22 cellular contexts compared by ENCODE assay signal in the genomic region with DNA sequence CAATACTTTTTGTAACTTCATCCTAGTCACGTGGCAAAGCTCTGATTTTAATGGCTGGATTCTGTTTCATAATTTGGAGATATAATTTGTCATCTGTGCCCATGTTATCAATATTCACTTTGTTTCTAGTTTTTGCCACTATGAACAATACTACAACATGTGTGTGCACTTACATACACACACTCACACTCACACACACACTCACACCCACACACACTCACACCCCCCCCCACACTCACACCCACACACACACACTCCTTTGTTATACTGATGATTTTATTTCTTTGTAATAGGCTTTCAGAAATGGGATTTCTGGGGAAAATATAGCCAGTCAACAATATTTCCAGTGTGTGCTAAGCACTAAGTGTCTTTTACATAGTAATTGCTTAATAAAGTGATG.
"Had no signal": no experiment of that assay in that cellular context is flagged by ENCODE, and none has a peak within 500 bp of the region (broad histone marks: within the 10 kb centered on the region; RNA-seq: fewer than 3 reads in every experiment).

No MANE protein-coding gene starts in this region.

- H3K4me2 ChIP-seq: neural progenitor cell had no signal

- DNase-seq: activated B cell treated with CpG ODN at 0.5 μM for 24 hours; activated CD4-positive, alpha-beta T cell treated with anti-CD3 and anti-CD28 coated beads for 36 hours; activated CD4-positive, alpha-beta T cell treated with anti-CD3 and anti-CD28 coated beads, Interleukin-2, amount 50 U/mL, for 48 hours; activated effector memory CD4-positive, alpha-beta T cell treated with anti-CD3 and anti-CD28 coated beads, Interleukin-2, amount 50 U/mL, for 16 hours; activated naive CD4-positive, alpha-beta T cell treated with anti-CD3 and anti-CD28 coated beads, Interleukin-2, amount 10 ng/mL, durations not matched to agents 7 days and 5 days; activated naive CD8-positive, alpha-beta T cell treated with anti-CD3 and anti-CD28 coated beads, Interleukin-2, amount 50 U/mL, for 24 hours; activated T-cell treated with anti-CD3 and anti-CD28 coated beads, Interleukin-2, amount 50 U/mL, for 72 hours; brain microvascular endothelial cell; central memory CD4-positive, alpha-beta T cell; colonic mucosa; kidney; naive B cell; stimulated activated CD4-positive, alpha-beta T cell treated with anti-CD3 and anti-CD28 coated beads, Interleukin-12 subunit alpha, Interleukin-12 subunit beta, amount 100 ng/mL, for 4 hours; stimulated activated CD4-positive, alpha-beta T cell treated with anti-CD3 and anti-CD28 coated beads, Interleukin-4, amount 100 ng/mL, for 4 hours; SW 1271; T-helper 17 cell; trophoblast cell had no signal

- H3K4me3 ChIP-seq: colonic mucosa, lung, neural progenitor cell, suprapubic skin had no signal

- H3K9me3 ChIP-seq: colonic mucosa, gastroesophageal sphincter, suprapubic skin, vagina had no signal

- H2AFZ ChIP-seq: neural progenitor cell had no signal

- H3K4me1 ChIP-seq: colonic mucosa had no signal

- ATAC-seq: activated CD4-positive, alpha-beta T cell treated with anti-CD3 and anti-CD28 coated beads for 36 hours; activated naive CD8-positive, alpha-beta T cell treated with anti-CD3 and anti-CD28 coated beads, Interleukin-2, amount 50 U/mL, for 24 hours; activated T-cell treated with anti-CD3 and anti-CD28 coated beads, Interleukin-2, amount 50 U/mL, for 72 hours; gastroesophageal sphincter; T-helper 17 cell had no signal

- H3K27me3 ChIP-seq: brain microvascular endothelial cell, colonic mucosa, gastroesophageal sphincter, neural progenitor cell, suprapubic skin, vagina had no signal

- H3K27ac ChIP-seq: brain microvascular endothelial cell, neural progenitor cell had no signal

- H3K36me3 ChIP-seq: brain microvascular endothelial cell, colonic mucosa, gastroesophageal sphincter, neural progenitor cell, suprapubic skin, vagina had no signal
